Comparison of ENCODE assay signal across 8 cellular contexts in the genomic region with DNA sequence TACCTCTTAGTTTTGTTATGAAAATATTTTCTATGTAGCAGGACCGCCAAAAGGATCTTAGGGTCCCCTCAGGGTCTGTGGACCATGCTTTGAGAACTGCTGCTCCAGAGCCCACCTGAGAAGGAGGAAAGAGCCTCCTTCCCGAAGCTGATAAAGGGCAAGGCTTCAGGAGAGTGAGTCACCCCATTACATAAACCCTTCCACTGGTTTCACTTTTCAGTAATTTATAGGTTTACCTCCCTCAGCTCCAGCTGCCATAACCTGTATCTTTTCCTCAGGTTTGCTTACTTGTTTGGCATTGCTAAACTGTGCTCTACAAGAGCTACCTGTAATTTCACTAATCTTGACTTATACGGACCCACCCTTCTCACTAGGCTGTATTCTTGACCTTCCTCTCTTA. TPM values are rescaled to one million over a fixed set of nuclear protein-coding genes. Genes with fewer than 3 reads are reported as not detected.
A peak's percentile ranks its signal among the peaks of the same experiment; 100 is the strongest.
DNase-seq lines count a peak whose midpoint lies in the region; TF ChIP-seq lines count a peak whose summit lies in the region.
"Had no signal": no experiment of that assay in that cellular context is flagged by ENCODE, and none has a peak within 500 bp of the region (broad histone marks: within the 10 kb centered on the region; RNA-seq: fewer than 3 reads in every experiment).

No MANE protein-coding gene starts in this region.

- H3K9me3 Mint-ChIP-seq in CD14-positive monocyte, result no peaks in the 10 kb centered on the region

- H3K27me3 Mint-ChIP-seq in CD14-positive monocyte (ENCODE audit: low read depth in 3 of 3), result peaks cover 0 to 6% (median 0%) of the 10 kb centered on the region in 3 donors
- H3K27me3 Mint-ChIP-seq: activated CD8-positive, alpha-beta memory T cell treated with anti-CD3 and anti-CD28 coated beads, Interleukin-2, amount 10 ng/mL, durations not matched to agents 7 days and 5 days had no signal

- CTCF ChIA-PET in RWPE1 (lab: Yijun Ruan, JAX), result interaction anchor here (0.6 to 0.8 kb wide), 2 partner anchors 58 to 130 kb away, joined by 3 to 6 read pairs; a partner anchor contains a TSS

- intact Hi-C loops in CD14-positive monocyte (cut with micrococcal nuclease), result no loop called here

- TF ChIP-seq CTCF in CD14-positive monocyte (IDR thresholded peaks at IDR 0.05) (no peak), RWPE1 (conservative IDR thresholded peaks at IDR 0.05; ENCODE audit: low read depth) (no peak)

- peak overlapping the region; percentile 55; the same call in 1 of the 2 replicates for H3K27ac ChIP-seq in RWPE1

- no peak for DNase-seq in CD14-positive monocyte (ENCODE audit: low spot score)
- DNase-seq in RWPE1 (ENCODE audit: low spot score), result peak; percentile 69
- DNase-seq in kidney glomerular epithelial cell (lab: John Stamatoyannopoulos, UW), result peak; percentile 30
- no peak for DNase-seq in activated T-cell treated with anti-CD3 and anti-CD28 coated beads, Interleukin-2, amount 50 U/mL, for 48 hours
- no peak for DNase-seq in Kasumi-1 (lab: John Stamatoyannopoulos, UW)
- no peak for DNase-seq in anterior cingulate cortex (lab: John Stamatoyannopoulos, UW)
- DNase-seq: activated CD8-positive, alpha-beta memory T cell treated with anti-CD3 and anti-CD28 coated beads, Interleukin-2, amount 10 ng/mL, durations not matched to agents 7 days and 5 days; GOT3 had no signal

- H3K27ac Mint-ChIP-seq in CD14-positive monocyte, result peak overlapping the region in 6 of 7 donors; percentile 24 to 85 (median 48)
- H3K27ac Mint-ChIP-seq: activated CD8-positive, alpha-beta memory T cell treated with anti-CD3 and anti-CD28 coated beads, Interleukin-2, amount 10 ng/mL, durations not matched to agents 7 days and 5 days had no signal

- peaks cover 55% of the 10 kb centered on the region for H3K4me1 Mint-ChIP-seq in CD14-positive monocyte

- peak overlapping the region in 1 of 2 donors; percentile 37 for H3K4me3 Mint-ChIP-seq in CD14-positive monocyte
- H3K4me3 Mint-ChIP-seq: activated CD8-positive, alpha-beta memory T cell treated with anti-CD3 and anti-CD28 coated beads, Interleukin-2, amount 10 ng/mL, durations not matched to agents 7 days and 5 days had no signal

- POLR2A ChIA-PET in RWPE1 (lab: Yijun Ruan, JAX; ENCODE audit: low non-redundant PET), result no interaction called here

- peaks cover 32 to 44% of the 10 kb centered on the region in 2 donors for H3K36me3 Mint-ChIP-seq in CD14-positive monocyte

RNA-seq across cellular contexts. Expression of a gene that starts 6.6 kb away (rescaled TPM):
- 10 to 100 TPM; 13.5 to 16.3 TPM for polyA plus RNA-seq in CD14-positive monocyte

RNA-seq across cellular contexts. Expression of a gene that starts 45.4 kb away (rescaled TPM):
- 1 to 10 TPM; 1.3 to 3.3 TPM for polyA plus RNA-seq in CD14-positive monocyte

RNA-seq across cellular contexts. Expression of a gene that starts 45.5 kb away (rescaled TPM):
- polyA plus RNA-seq in CD14-positive monocyte, result 10 to 100 TPM; 10.7 to 12.9 TPM

RNA-seq across cellular contexts. Expression of a gene that starts 57.8 kb away (rescaled TPM):
- 10 to 100 TPM; 10.5 to 12.3 TPM for polyA plus RNA-seq in CD14-positive monocyte

RNA-seq across cellular contexts. Expression of a gene that starts 57.8 kb away (rescaled TPM):
- polyA plus RNA-seq in CD14-positive monocyte, result 1 to 10 TPM in 1 of 2 donors, under 1 TPM in 1; 0.72 to 3.3 TPM

Comparison
In these comparisons a context has a peak if more than half of its experiments do, and no peak if none do; other contexts are left out.
1. DNase-seq: peak in RWPE1 (single experiment) and kidney glomerular epithelial cell (single experiment); none in CD14-positive monocyte (single experiment), activated T-cell treated with anti-CD3 and anti-CD28 coated beads, Interleukin-2, amount 50 U/mL, for 48 hours (0 of 2), Kasumi-1 (0 of 2) and anterior cingulate cortex (0 of 58).